ENCODE assay signal across 13 cellular contexts in the genomic region with DNA sequence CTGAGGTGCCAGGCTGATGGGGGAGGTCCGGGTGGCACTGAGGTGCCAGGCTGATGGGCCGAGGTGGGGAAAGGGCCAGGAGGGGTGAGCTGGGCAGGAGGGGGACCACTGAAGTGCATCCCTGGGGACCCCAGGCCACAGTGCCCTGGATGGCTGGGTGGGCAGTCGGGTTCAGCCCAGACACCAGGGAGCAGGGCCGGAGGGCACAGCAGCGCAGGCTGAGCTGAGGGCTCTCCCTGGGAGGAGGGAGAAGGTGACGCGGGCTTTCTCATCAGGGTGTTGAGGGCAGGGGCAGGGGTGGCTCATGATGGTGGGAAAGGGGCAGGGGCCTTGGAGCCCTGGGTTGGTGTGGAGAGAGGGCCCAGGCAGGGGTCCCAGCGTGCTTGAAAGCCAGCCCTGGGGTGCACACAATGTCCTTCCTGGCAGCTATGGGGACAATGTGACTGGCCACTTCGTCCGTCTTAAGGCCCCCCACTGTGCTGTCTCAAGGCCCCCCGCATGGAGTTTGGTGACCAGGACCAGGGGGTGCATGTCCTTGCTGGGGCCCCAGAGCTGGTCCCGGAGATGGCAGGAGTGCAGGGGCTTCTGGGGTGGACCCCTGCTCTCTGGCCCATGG. TPM values are rescaled to one million over a fixed set of nuclear protein-coding genes. Genes with fewer than 3 reads are reported as not detected.
DNase-seq lines count a peak whose midpoint lies in the region; ATAC-seq and TF ChIP-seq lines count a peak whose summit lies in the region.
"Had no signal": no experiment of that assay in that cellular context is flagged by ENCODE, and none has a peak within 500 bp of the region (broad histone marks: within the 10 kb centered on the region; RNA-seq: fewer than 3 reads in every experiment).

No MANE protein-coding gene starts in this region.

- H3K27ac Mint-ChIP-seq in activated CD8-positive, alpha-beta memory T cell treated with anti-CD3 and anti-CD28 coated beads, Interleukin-2, amount 10 ng/mL, durations not matched to agents 7 days and 5 days, result peak overlapping the region; percentile 94
- H3K27ac Mint-ChIP-seq in T-cell (peak overlapping the region; percentile 100), glutamatergic neuron (ENCODE audit: unreplicated experiment) (no peak overlapping the region)

- CTCF ChIA-PET in activated CD8-positive, alpha-beta memory T cell treated with anti-CD3 and anti-CD28 coated beads, Interleukin-2, amount 10 ng/mL, durations not matched to agents 7 days and 5 days (lab: Charles Lee), result interaction anchor here (0.6 to 12.6 kb wide), 22 partner anchors 8 to 281 kb away, joined by 3 to 206 read pairs (median 3); a partner anchor contains a TSS
- CTCF ChIA-PET in T-cell (lab: Charles Lee), result interaction anchor here (0.6 to 1.9 kb wide), 5 partner anchors 9 to 20 kb away, joined by 3 to 6 read pairs (median 3); a partner anchor contains a TSS

- no peaks in the 10 kb centered on the region for H3K36me3 Mint-ChIP-seq in activated CD8-positive, alpha-beta memory T cell treated with anti-CD3 and anti-CD28 coated beads, Interleukin-2, amount 10 ng/mL, durations not matched to agents 7 days and 5 days
- H3K36me3 Mint-ChIP-seq in T-cell (no peaks in the 10 kb centered on the region), glutamatergic neuron (ENCODE audit: unreplicated experiment) (no peaks in the 10 kb centered on the region)

- POLR2A ChIA-PET in T-cell (lab: Charles Lee), result interaction anchor here in 1 of 2 donors (0.6 kb wide), 1 partner anchor 47 kb away, joined by 4 read pairs; no protein-coding TSS in a partner anchor

- no peaks in the 10 kb centered on the region for H3K27me3 Mint-ChIP-seq in activated CD8-positive, alpha-beta memory T cell treated with anti-CD3 and anti-CD28 coated beads, Interleukin-2, amount 10 ng/mL, durations not matched to agents 7 days and 5 days
- H3K27me3 Mint-ChIP-seq in T-cell (no peaks in the 10 kb centered on the region), glutamatergic neuron (ENCODE audit: unreplicated experiment) (peaks cover 2% of the 10 kb centered on the region)

- no peak overlapping the region for H3K4me3 Mint-ChIP-seq in activated CD8-positive, alpha-beta memory T cell treated with anti-CD3 and anti-CD28 coated beads, Interleukin-2, amount 10 ng/mL, durations not matched to agents 7 days and 5 days
- peak overlapping the region in 1 of 3 donors; percentile 91 for H3K4me3 Mint-ChIP-seq in T-cell
- no peak overlapping the region for H3K4me3 Mint-ChIP-seq in glutamatergic neuron (ENCODE audit: unreplicated experiment)
- H3K4me3 Mint-ChIP-seq: neural crest cell had no signal

- H3K4me1 Mint-ChIP-seq in activated CD8-positive, alpha-beta memory T cell treated with anti-CD3 and anti-CD28 coated beads, Interleukin-2, amount 10 ng/mL, durations not matched to agents 7 days and 5 days, result peaks cover 93% of the 10 kb centered on the region
- H3K4me1 Mint-ChIP-seq in T-cell (peaks cover 89 to 91% (median 91%) of the 10 kb centered on the region in 3 donors), glutamatergic neuron (ENCODE audit: low read depth, unreplicated experiment) (peaks cover 8% of the 10 kb centered on the region)

- ATAC-seq in activated CD8-positive, alpha-beta memory T cell treated with anti-CD3 and anti-CD28 coated beads, Interleukin-2, amount 10 ng/mL, durations not matched to agents 7 days and 5 days, result no peak
- ATAC-seq in T-cell (replicated peaks in 1 of 4), result no peak
- ATAC-seq in stimulated activated naive CD8-positive, alpha-beta T cell treated with anti-CD3 and anti-CD28 coated beads, Interleukin-15, Interleukin-2, amounts not matched to agents 100 U/mL and 50 U/mL, for 24 hours, result no peak
- no peak for ATAC-seq in GM21737 (IDR thresholded peaks at IDR 0.05; ENCODE audit: unreplicated experiment)
- ATAC-seq: body of pancreas had no signal

- no peaks in the 10 kb centered on the region for H3K9me3 Mint-ChIP-seq in activated CD8-positive, alpha-beta memory T cell treated with anti-CD3 and anti-CD28 coated beads, Interleukin-2, amount 10 ng/mL, durations not matched to agents 7 days and 5 days (ENCODE audit: low read depth)
- H3K9me3 Mint-ChIP-seq in T-cell, result no peaks in the 10 kb centered on the region
- peaks cover 3% of the 10 kb centered on the region for H3K9me3 Mint-ChIP-seq in glutamatergic neuron (ENCODE audit: unreplicated experiment)
- H3K9me3 Mint-ChIP-seq: neural crest cell had no signal

- TF ChIP-seq CTCF in glutamatergic neuron (IDR thresholded peaks at IDR 0.05; ENCODE audit: partially characterized antibody, unreplicated experiment), result no peak

- peak; percentile 50 for DNase-seq in activated CD8-positive, alpha-beta memory T cell treated with anti-CD3 and anti-CD28 coated beads, Interleukin-2, amount 10 ng/mL, durations not matched to agents 7 days and 5 days
- DNase-seq in activated CD8-positive, alpha-beta memory T cell treated with anti-CD3 and anti-CD28 coated beads, Interleukin-2, amount 50 U/mL, for 48 hours, result no peak
- DNase-seq in T-cell (no peak), glutamatergic neuron (peak; percentile 12), DMS53 (lab: John Stamatoyannopoulos, UW) (no peak)
- DNase-seq in stimulated activated naive CD8-positive, alpha-beta T cell treated with anti-CD3 and anti-CD28 coated beads, Interleukin-15, Interleukin-2, amounts not matched to agents 100 U/mL and 50 U/mL, for 24 hours, result peak; percentile 46
- no peak for DNase-seq in NK-92 treated with Interleukin-12 subunit alpha and Interleukin-12 subunit beta, amount 100 ng/mL, for 24 hours (lab: John Stamatoyannopoulos, UW)
- DNase-seq: DMS79 had no signal

RNA-seq across cellular contexts. Expression of a gene that starts 16.0 kb away (rescaled TPM):
- 100 to 1,000 TPM; 307 to 417 TPM for total RNA-seq in activated CD8-positive, alpha-beta memory T cell treated with anti-CD3 and anti-CD28 coated beads, Interleukin-2, amount 10 ng/mL, durations not matched to agents 7 days and 5 days
- total RNA-seq in T-cell (100 to 1,000 TPM; 104 to 265 (median 135) TPM), glutamatergic neuron (ENCODE audit: unreplicated experiment) (0.27 TPM)
- total RNA-seq: body of pancreas, glomerular endothelial cell, neural crest cell had no signal

RNA-seq across cellular contexts. Expression of a gene that starts 27.9 kb away (rescaled TPM):
- 100 to 1,000 TPM; 120 to 139 TPM for total RNA-seq in activated CD8-positive, alpha-beta memory T cell treated with anti-CD3 and anti-CD28 coated beads, Interleukin-2, amount 10 ng/mL, durations not matched to agents 7 days and 5 days
- total RNA-seq in T-cell (100 to 1,000 TPM; 177 to 273 (median 194) TPM), glutamatergic neuron (ENCODE audit: unreplicated experiment) (211 TPM)

RNA-seq across cellular contexts. Expression of a gene that starts 32.2 kb away (rescaled TPM):
- 1 to 10 TPM in 1 of 2 experiments, under 1 TPM in 1; 0.68 to 2.7 TPM for total RNA-seq in activated CD8-positive, alpha-beta memory T cell treated with anti-CD3 and anti-CD28 coated beads, Interleukin-2, amount 10 ng/mL, durations not matched to agents 7 days and 5 days
- total RNA-seq in T-cell, result 1 to 10 TPM; 1.3 to 5.1 (median 4.4) TPM
- 0.29 TPM for total RNA-seq in glutamatergic neuron (ENCODE audit: unreplicated experiment)
- total RNA-seq: neural crest cell had no signal

RNA-seq across cellular contexts. Expression of a gene that starts 57.6 kb away (rescaled TPM):
- under 1 TPM in 1 of 2 experiments, not detected in 1; 0.15 TPM for total RNA-seq in activated CD8-positive, alpha-beta memory T cell treated with anti-CD3 and anti-CD28 coated beads, Interleukin-2, amount 10 ng/mL, durations not matched to agents 7 days and 5 days
- total RNA-seq in T-cell, result not detected
- total RNA-seq in glutamatergic neuron (ENCODE audit: unreplicated experiment), result not detected
- total RNA-seq: body of pancreas, glomerular endothelial cell, upper lobe of right lung had no signal

Comparison
In these comparisons a context has a peak if more than half of its experiments do, and no peak if none do; other contexts are left out.
1. DNase-seq: peak in activated CD8-positive, alpha-beta memory T cell treated with anti-CD3 and anti-CD28 coated beads, Interleukin-2, amount 10 ng/mL, durations not matched to agents 7 days and 5 days (single experiment), glutamatergic neuron (single experiment) and stimulated activated naive CD8-positive, alpha-beta T cell treated with anti-CD3 and anti-CD28 coated beads, Interleukin-15, Interleukin-2, amounts not matched to agents 100 U/mL and 50 U/mL, for 24 hours (single experiment); none in activated CD8-positive, alpha-beta memory T cell treated with anti-CD3 and anti-CD28 coated beads, Interleukin-2, amount 50 U/mL, for 48 hours (single experiment), T-cell (0 of 34), NK-92 treated with Interleukin-12 subunit alpha and Interleukin-12 subunit beta, amount 100 ng/mL, for 24 hours (single experiment) and DMS53 (single experiment).
2. RNA of a gene that starts 16.0 kb away (total RNA-seq): 307 to 417 TPM in activated CD8-positive, alpha-beta memory T cell treated with anti-CD3 and anti-CD28 coated beads, Interleukin-2, amount 10 ng/mL, durations not matched to agents 7 days and 5 days and 104 to 265 TPM in T-cell; 0.27 TPM in glutamatergic neuron (single experiment); every median in the first group is over 10 times any median in the second.